8 cellular contexts compared by ENCODE assay signal in genomic region chr19:35673121-35673804, GRCh38. TPM values are rescaled to one million over a fixed set of nuclear protein-coding genes. Genes with fewer than 3 reads are reported as not detected.
DNase-seq lines count a peak whose midpoint lies in the region; ATAC-seq and TF ChIP-seq lines count a peak whose summit lies in the region.

No MANE protein-coding gene starts in this region.

- DNase-seq in DMS 273 (lab: John Stamatoyannopoulos, UW; ENCODE audit: unreplicated experiment) (peak; percentile 57), DMS 273 treated with DMSO at 0.1 percent for 48 hours (lab: John Stamatoyannopoulos, UW) (no peak), astrocyte of the spinal cord (ENCODE audit: low read depth, low spot score) (peak; percentile 33), iPS-NIHi7 (ENCODE audit: extremely low spot score) (peak; percentile 86), SK-N-DZ (ENCODE audit: low spot score) (no peak)
- DNase-seq in stimulated activated CD4-positive, alpha-beta T cell treated with anti-CD3 and anti-CD28 coated beads, TNF-alpha, amount 100 ng/mL, for 24 hours (ENCODE audit: low read depth in 3 of 3) = peak; percentile 11 to 58 (median 19)

- TF ChIP-seq CTCF in astrocyte of the spinal cord (IDR thresholded peaks at IDR 0.05; ENCODE audit: low read depth, low read length) = no peak

- ATAC-seq in SK-N-SH treated with all-trans-retinoic acid at 6 μM for 48 hours (peak; percentile 95), HG02840 (IDR thresholded peaks at IDR 0.05; ENCODE audit: low FRiP score, unreplicated experiment) (no peak)

- in situ Hi-C loops in astrocyte of the spinal cord (cut with HindIII; ENCODE audit: low sequenced_read_pairs) = no loop called here

- H3K4me3 ChIP-seq in astrocyte of the spinal cord (ENCODE audit: low read depth, low read length) = peak overlapping the region; percentile 35

TF ChIP-seq in SK-N-SH treated with all-trans-retinoic acid at 6 μM for 48 hours, 23 proteins besides CTCF, POLR2A, EP300 and RAD21:
- TF ChIP-seq CSDC2 (CRISPR knock-in tag; IDR thresholded peaks at IDR 0.05) (no peak), GLIS3 (CRISPR knock-in tag; IDR thresholded peaks at IDR 0.05) (no peak)
- TF ChIP-seq, protein P1, sequence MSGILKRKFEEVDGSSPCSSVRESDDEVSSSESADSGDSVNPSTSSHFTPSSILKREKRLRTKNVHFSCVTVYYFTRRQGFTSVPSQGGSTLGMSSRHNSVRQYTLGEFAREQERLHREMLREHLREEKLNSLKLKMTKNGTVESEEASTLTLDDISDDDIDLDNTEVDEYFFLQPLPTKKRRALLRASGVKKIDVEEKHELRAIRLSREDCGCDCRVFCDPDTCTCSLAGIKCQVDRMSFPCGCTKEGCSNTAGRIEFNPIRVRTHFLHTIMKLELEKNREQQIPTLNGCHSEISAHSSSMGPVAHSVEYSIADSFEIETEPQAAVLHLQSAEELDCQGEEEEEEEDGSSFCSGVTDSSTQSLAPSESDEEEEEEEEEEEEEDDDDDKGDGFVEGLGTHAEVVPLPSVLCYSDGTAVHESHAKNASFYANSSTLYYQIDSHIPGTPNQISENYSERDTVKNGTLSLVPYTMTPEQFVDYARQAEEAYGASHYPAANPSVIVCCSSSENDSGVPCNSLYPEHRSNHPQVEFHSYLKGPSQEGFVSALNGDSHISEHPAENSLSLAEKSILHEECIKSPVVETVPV (CRISPR knock-in tag; IDR thresholded peaks at IDR 0.05) = no peak

RNA-seq across cellular contexts. Expression of gene UPK1A, which starts 6.9 kb away (rescaled TPM):
- not detected in 2 replicates for polyA plus RNA-seq in SK-N-DZ (2014; cell fraction: cytosol; rRNA removed)
- polyA plus RNA-seq in SK-N-DZ (2014; cell fraction: nucleus; rRNA removed) = not detected in 2 replicates

RNA-seq across cellular contexts. Expression of gene COX6B1, which starts 25.1 kb away (rescaled TPM):
- polyA plus RNA-seq in SK-N-DZ (2014; cell fraction: cytosol; rRNA removed) = 404 and 474 TPM in 2 replicates
- 499 and 688 TPM in 2 replicates for polyA plus RNA-seq in SK-N-DZ (2014; cell fraction: nucleus; rRNA removed)

RNA-seq across cellular contexts. Expression of gene ZBTB32, which starts 31.1 kb away (rescaled TPM):
- 0.96 TPM in 1 of 2 replicates, not detected in the other for polyA plus RNA-seq in SK-N-DZ (2014; cell fraction: cytosol; rRNA removed)
- polyA plus RNA-seq in SK-N-DZ (2014; cell fraction: nucleus; rRNA removed) = not detected in 2 replicates

RNA-seq across cellular contexts. Expression of gene ETV2, which starts 31.7 kb away (rescaled TPM):
- polyA plus RNA-seq in SK-N-DZ (2014; cell fraction: cytosol; rRNA removed) = 3.5 TPM in 1 of 2 replicates, not detected in the other
- polyA plus RNA-seq in SK-N-DZ (2014; cell fraction: nucleus; rRNA removed) = 0.22 and 2.5 TPM in 2 replicates

RNA-seq across cellular contexts. Expression of gene RBM42, which starts 44.4 kb away (rescaled TPM):
- polyA plus RNA-seq in SK-N-DZ (2014; cell fraction: cytosol; rRNA removed) = 54.8 and 64.4 TPM in 2 replicates
- 23.9 and 34.4 TPM in 2 replicates for polyA plus RNA-seq in SK-N-DZ (2014; cell fraction: nucleus; rRNA removed)

Comparison
In these comparisons a context has a peak if more than half of its experiments do, and no peak if none do; other contexts are left out.
1. DNase-seq: peak in DMS 273 (single experiment), astrocyte of the spinal cord (single experiment), iPS-NIHi7 (single experiment) and stimulated activated CD4-positive, alpha-beta T cell treated with anti-CD3 and anti-CD28 coated beads, TNF-alpha, amount 100 ng/mL, for 24 hours (3 of 3); none in DMS 273 treated with DMSO at 0.1 percent for 48 hours (single experiment) and SK-N-DZ (single experiment).